In genomic region chr17:43020789-43021738, GRCh38 we compare ENCODE assay signal across 9 cellular contexts. TPM values are rescaled to one million over a fixed set of nuclear protein-coding genes. Genes with fewer than 3 reads are reported as not detected.
DNase-seq lines count a peak whose midpoint lies in the region; FAIRE-seq and TF ChIP-seq lines count a peak whose summit lies in the region.
"Had no signal": no experiment of that assay in that cellular context is flagged by ENCODE, and none has a peak within 500 bp of the region (broad histone marks: within the 10 kb centered on the region; RNA-seq: fewer than 3 reads in every experiment).

No MANE protein-coding gene starts in this region.

- peak; percentile 89 for DNase-seq in H54 (ENCODE audit: insufficient read length, low spot score)
- peak; percentile 39 for DNase-seq in OCI-M2 (lab: John Stamatoyannopoulos, UW; ENCODE audit: unreplicated experiment)
- DNase-seq in astrocyte of the hippocampus (ENCODE audit: low read depth, low spot score) = peak; percentile 78
- peak; percentile 85 for DNase-seq in right atrium auricular region (ENCODE audit: low spot score)
- peak; percentile 93 for DNase-seq in posterior vena cava (ENCODE audit: low spot score)
- no peak for DNase-seq in NCI-H1694 treated with DMSO at 0.1 percent for 48 hours (lab: John Stamatoyannopoulos, UW)
- DNase-seq in DMS153 (lab: John Stamatoyannopoulos, UW) = no peak

- FAIRE-seq in H54 (lab: Jason Lieb, UNC) = no peak

- H3K27me3 ChIP-seq in BLaER1 (no peaks in the 10 kb centered on the region), right atrium auricular region (no peaks in the 10 kb centered on the region)

- H4K20me1 ChIP-seq in BLaER1 = peaks cover 36% of the 10 kb centered on the region

- H3K36me3 ChIP-seq in BLaER1 (peaks cover 17% of the 10 kb centered on the region), right atrium auricular region (peaks cover 14% of the 10 kb centered on the region)

- H3K4me2 ChIP-seq in BLaER1 = peak overlapping the region; percentile 99

- H3K9me3 ChIP-seq in BLaER1 (no peaks in the 10 kb centered on the region), right atrium auricular region (no peaks in the 10 kb centered on the region)

- TF ChIP-seq POLR2A in H54 (IDR thresholded peaks at IDR 0.05; ENCODE audit: low read depth, low read length) = no peak

- H3K4me1 ChIP-seq in BLaER1 (peaks cover 63% of the 10 kb centered on the region), right atrium auricular region (peaks cover 0 to 60% of the 10 kb centered on the region in 2 donors)

- peak overlapping the region; percentile 95 for H3K4me3 ChIP-seq in BLaER1
- H3K4me3 ChIP-seq in right atrium auricular region = peak overlapping the region; percentile 84 to 99

- no peak for TF ChIP-seq CTCF in right atrium auricular region (IDR thresholded peaks at IDR 0.05)

- H3K27ac ChIP-seq in BLaER1 (0 out of 2 replicates have a peak overlapping the region, but pooled peaks have one; percentile 55), right atrium auricular region (peak overlapping the region; percentile 91 to 96)

- intact Hi-C loops in posterior vena cava (cut with DNase I) = loop anchor here (5.0 to 10.0 kb wide), 3 partner anchors 106 to 294 kb away; partner anchors contain the start of genes BRCA1 (in 1 of the 2) and NBR1 (in 1 of the 2)

- H3K9ac ChIP-seq in BLaER1 = peak overlapping the region; percentile 79

RNA-seq across cellular contexts. Expression of gene VAT1, which starts 1.1 kb away (rescaled TPM):
- total RNA-seq in right atrium auricular region (10 to 100 TPM; 51.4 to 99.8 TPM), posterior vena cava (100 to 1,000 TPM; 247 to 267 TPM)

RNA-seq across cellular contexts. Expression of gene RND2, which starts 4.0 kb away (rescaled TPM):
- total RNA-seq in right atrium auricular region (1 to 10 TPM in 1 of 2 donors, under 1 TPM in 1; 0.63 to 3.5 TPM), posterior vena cava (1 to 10 TPM; 1.9 to 2.2 TPM)
- total RNA-seq: T-helper 1 cell treated with Interleukin-12 subunit alpha and Interleukin-12 subunit beta and Interleukin-4 antibody, amounts not matched to agents 30 ng/mL and 1 ng/mL, for 36 hours had no signal

RNA-seq across cellular contexts. Expression of gene IFI35, which starts 14.5 kb away (rescaled TPM):
- total RNA-seq in right atrium auricular region = 10 to 100 TPM; 11.4 to 19.0 TPM
- total RNA-seq in posterior vena cava = 10 to 100 TPM; 23.9 to 24.1 TPM

RNA-seq across cellular contexts. Expression of gene RPL27, which starts 22.8 kb away (rescaled TPM):
- 1,000 to 10,000 TPM in 1 of 2 donors, 100 to 1,000 TPM in 1; 551 to 1,071 TPM for total RNA-seq in right atrium auricular region
- total RNA-seq in posterior vena cava = 1,000 to 10,000 TPM; 1,110 to 1,208 TPM

RNA-seq across cellular contexts. Expression of gene RUNDC1, which starts 40.7 kb away (rescaled TPM):
- total RNA-seq in right atrium auricular region = 10 to 100 TPM in 1 of 2 donors, 1 to 10 TPM in 1; 9.9 to 11.1 TPM
- total RNA-seq in posterior vena cava = 10 to 100 TPM; 10.6 to 14.1 TPM

Comparison
In these comparisons a context has a peak if more than half of its experiments do, and no peak if none do; other contexts are left out.
1. DNase-seq: peak in H54 (single experiment), OCI-M2 (single experiment), astrocyte of the hippocampus (single experiment), right atrium auricular region (single experiment) and posterior vena cava (single experiment); none in NCI-H1694 treated with DMSO at 0.1 percent for 48 hours (single experiment) and DMS153 (single experiment).